ENCODE assay signal across 1 cellular context in genomic region chr17:62065611-62066468, GRCh38.
TF ChIP-seq lines count a peak whose summit lies in the region.

No MANE protein-coding gene starts in this region.

TF ChIP-seq in K562, 482 proteins besides CTCF, POLR2A, EP300 and RAD21 (continued from another document and continues in another):
- TF ChIP-seq AFF1 (IDR thresholded peaks at IDR 0.05; ENCODE audit: low read depth in 1 of 2, partially characterized antibody in 2 of 2), result peak in 1 of 2 experiments; percentile 43
- TF ChIP-seq HNRNPH1 (optimal IDR thresholded peaks at IDR 0.05; ENCODE audit: low read depth, low read length), result no peak
- no peak for TF ChIP-seq CHCHD3 (CRISPR knock-in tag; IDR thresholded peaks at IDR 0.05)
- no peak for TF ChIP-seq ETV6 (IDR thresholded peaks at IDR 0.05; ENCODE audit: borderline replicate concordance in 1 of 2, low read depth in 2 of 2, low read length in 1 of 2)
- TF ChIP-seq ETV6 (CRISPR knock-in tag; IDR thresholded peaks at IDR 0.05; ENCODE audit: borderline replicate concordance), result no peak
- no peak for TF ChIP-seq ZNF133 (CRISPR knock-in tag; IDR thresholded peaks at IDR 0.05)
- no peak for TF ChIP-seq STAT5A (IDR thresholded peaks at IDR 0.05; ENCODE audit: borderline replicate concordance, low read length)
- TF ChIP-seq MNT (conservative IDR thresholded peaks at IDR 0.05), result peak; percentile 83 to 85
- no peak for TF ChIP-seq SMAD2 (IDR thresholded peaks at IDR 0.05; ENCODE audit: low read depth, low read length)
- no peak for TF ChIP-seq FOXJ2 (tag; IDR thresholded peaks at IDR 0.05)
- no peak for TF ChIP-seq SIX5 (IDR thresholded peaks at IDR 0.05; ENCODE audit: borderline replicate concordance in 1 of 2, insufficient read depth in 1 of 2, low read depth in 1 of 2, low read length in 2 of 2)
- no peak for TF ChIP-seq ZNF280B (CRISPR knock-in tag; IDR thresholded peaks at IDR 0.05)
- TF ChIP-seq NBN (IDR thresholded peaks at IDR 0.05; ENCODE audit: low read depth), result peak; percentile 39; the same call in 1 of the 2 replicates
- no peak for TF ChIP-seq MITF (IDR thresholded peaks at IDR 0.05)
- no peak for TF ChIP-seq ZNF780A (CRISPR knock-in tag; IDR thresholded peaks at IDR 0.05)
- no peak for TF ChIP-seq ZBTB8A (IDR thresholded peaks at IDR 0.05; ENCODE audit: partially characterized antibody)
- no peak for TF ChIP-seq PATZ1 (CRISPR knock-in tag; IDR thresholded peaks at IDR 0.05; ENCODE audit: borderline replicate concordance)
- TF ChIP-seq TOE1 (IDR thresholded peaks at IDR 0.05; ENCODE audit: borderline replicate concordance), result peak; percentile 97
- no peak for TF ChIP-seq TOE1 (CRISPR knock-in tag; IDR thresholded peaks at IDR 0.05; ENCODE audit: borderline replicate concordance, low read depth)
- TF ChIP-seq TCF7L2 (IDR thresholded peaks at IDR 0.05; ENCODE audit: low read depth, low read length), result no peak
- TF ChIP-seq ARID4B (CRISPR knock-in tag; IDR thresholded peaks at IDR 0.05), result peak; percentile 56
- TF ChIP-seq HMGN3 (IDR thresholded peaks at IDR 0.05; ENCODE audit: borderline replicate concordance, extremely low read depth, insufficient read length, low read depth, low read length), result peak; percentile 70
- TF ChIP-seq POU5F1 (IDR thresholded peaks at IDR 0.05; ENCODE audit: borderline replicate concordance, low read depth, low read length, partially characterized antibody), result no peak
- TF ChIP-seq ADNP (tag; IDR thresholded peaks at IDR 0.05), result no peak
- TF ChIP-seq ZNF124 (CRISPR knock-in tag; IDR thresholded peaks at IDR 0.05), result no peak
- TF ChIP-seq ZNF395 (CRISPR knock-in tag; IDR thresholded peaks at IDR 0.05), result 0 out of 2 replicates have a peak, but pooled peaks have one; percentile 22
- no peak for TF ChIP-seq ZNF561 (CRISPR knock-in tag; conservative IDR thresholded peaks at IDR 0.05)
- TF ChIP-seq ZBTB7A (IDR thresholded peaks at IDR 0.05; ENCODE audit: borderline replicate concordance, control insufficient read depth, low read depth, low read length), result no peak; the same call in 1 of the 2 replicates
- no peak for TF ChIP-seq NCOA6 (IDR thresholded peaks at IDR 0.05)
- TF ChIP-seq ZC3H11A (IDR thresholded peaks at IDR 0.05; ENCODE audit: low read depth, low read length), result no peak
- TF ChIP-seq HIVEP1 (CRISPR knock-in tag; IDR thresholded peaks at IDR 0.05), result no peak
- TF ChIP-seq ZNF316 (IDR thresholded peaks at IDR 0.05), result no peak
- TF ChIP-seq GTF2F1 (IDR thresholded peaks at IDR 0.05; ENCODE audit: low read depth, low read length), result no peak
- no peak for TF ChIP-seq ASH1L (IDR thresholded peaks at IDR 0.05; ENCODE audit: borderline replicate concordance, low read depth, partially characterized antibody)
- TF ChIP-seq ZNF274 (IDR thresholded peaks at IDR 0.05; ENCODE audit: borderline replicate concordance, low read depth, low read length), result no peak
- TF ChIP-seq CBX8 (IDR thresholded peaks at IDR 0.05; ENCODE audit: borderline replicate concordance, extremely low read depth, low read depth, low read length, poor library complexity, severe bottlenecking), result no peak
- TF ChIP-seq CREM (IDR thresholded peaks at IDR 0.05; ENCODE audit: low read depth), result peak; percentile 44; the same call in 1 of the 2 replicates
- no peak for TF ChIP-seq KLF16 (IDR thresholded peaks at IDR 0.05)
- TF ChIP-seq ZBTB12 (CRISPR knock-in tag; IDR thresholded peaks at IDR 0.05), result no peak
- peak; percentile 19; the same call in 1 of the 2 replicates for TF ChIP-seq NCOA1 (IDR thresholded peaks at IDR 0.05; ENCODE audit: low read depth)
- TF ChIP-seq SETDB1 (IDR thresholded peaks at IDR 0.05; ENCODE audit: low read length), result no peak
- no peak for TF ChIP-seq MYBL2 (IDR thresholded peaks at IDR 0.05; ENCODE audit: low read depth)
- no peak for TF ChIP-seq MYBL2 (CRISPR knock-in tag; IDR thresholded peaks at IDR 0.05; ENCODE audit: borderline replicate concordance)
- no peak for TF ChIP-seq NCOA4 (IDR thresholded peaks at IDR 0.05; ENCODE audit: partially characterized antibody)
- TF ChIP-seq NCOA2 (IDR thresholded peaks at IDR 0.05; ENCODE audit: partially characterized antibody in 2 of 2), result no peak
- TF ChIP-seq ZNF639 (CRISPR knock-in tag; conservative IDR thresholded peaks at IDR 0.05 in 1 of 2, IDR thresholded peaks at IDR 0.05 in 1 of 2), result 0 out of 4 replicates have a peak, but pooled peaks of 1 of the 2 experiments have one; percentile 61
